Comparison of ENCODE assay signal across 8 cellular contexts in the genomic region with DNA sequence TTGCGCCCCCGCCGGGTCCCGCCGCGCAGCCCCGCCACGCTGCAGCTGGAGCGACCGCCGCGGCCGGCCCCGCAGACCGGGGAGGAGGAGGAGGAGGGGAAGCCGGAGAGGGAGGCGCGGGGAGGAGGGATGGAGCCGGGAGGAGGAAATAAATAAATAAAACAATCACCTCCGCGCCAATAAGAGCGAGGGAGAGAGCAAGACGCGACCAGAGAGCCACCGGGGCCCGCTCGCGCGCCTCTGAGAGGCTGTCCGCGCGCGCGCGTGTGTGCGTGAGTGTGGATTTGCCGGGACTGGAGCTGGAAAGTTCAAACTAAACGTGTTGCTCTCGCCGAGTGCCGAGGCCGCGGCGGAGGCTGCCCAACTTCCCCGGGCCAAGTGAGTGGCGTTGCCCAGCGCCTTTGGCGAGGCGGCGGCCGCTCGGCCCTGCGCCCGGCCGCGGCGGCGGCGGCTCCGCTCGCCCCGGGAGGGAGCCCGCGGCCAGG.
DNase-seq lines count a peak whose midpoint lies in the region; ATAC-seq and TF ChIP-seq lines count a peak whose summit lies in the region.

No MANE protein-coding gene starts in this region.

- peak; percentile 28 for ATAC-seq in GM19395 (IDR thresholded peaks at IDR 0.05; ENCODE audit: unreplicated experiment)
- ATAC-seq in activated naive CD8-positive, alpha-beta T cell treated with anti-CD3 and anti-CD28 coated beads, Interleukin-2, amount 50 U/mL, for 24 hours, result peak; percentile 9

- no peak overlapping the region for H3K27ac Mint-ChIP-seq in activated naive CD8-positive, alpha-beta T cell treated with anti-CD3 and anti-CD28 coated beads, Interleukin-2, amount 50 U/mL, for 24 hours

- no peaks in the 10 kb centered on the region for H3K9me3 Mint-ChIP-seq in activated naive CD8-positive, alpha-beta T cell treated with anti-CD3 and anti-CD28 coated beads, Interleukin-2, amount 50 U/mL, for 24 hours

- peak; percentile 61 for DNase-seq in AG20443 (ENCODE audit: low spot score)
- DNase-seq in MG63, result peak; percentile 48
- DNase-seq in activated naive CD8-positive, alpha-beta T cell treated with anti-CD3 and anti-CD28 coated beads, Interleukin-2, amount 50 U/mL, for 24 hours, result no peak
- DNase-seq in right atrium auricular region (ENCODE audit: low spot score), result no peak
- DNase-seq in putamen (ENCODE audit: low spot score), result peak; percentile 67
- no peak for DNase-seq in stimulated activated CD4-positive, alpha-beta T cell treated with anti-CD3 and anti-CD28 coated beads, Interleukin-1b, Interleukin-23, amount 100 ng/mL, for 48 hours
- DNase-seq in GM19240 (ENCODE audit: insufficient read length, low spot score), result no peak

- no peaks in the 10 kb centered on the region for H3K9me3 ChIP-seq in MG63
- H3K9me3 ChIP-seq in right atrium auricular region, result no peaks in the 10 kb centered on the region

- H3K36me3 Mint-ChIP-seq in activated naive CD8-positive, alpha-beta T cell treated with anti-CD3 and anti-CD28 coated beads, Interleukin-2, amount 50 U/mL, for 24 hours (ENCODE audit: low read depth), result peaks cover 1% of the 10 kb centered on the region

- TF ChIP-seq CTCF in right atrium auricular region (IDR thresholded peaks at IDR 0.05), result no peak

- H3K4me3 Mint-ChIP-seq in activated naive CD8-positive, alpha-beta T cell treated with anti-CD3 and anti-CD28 coated beads, Interleukin-2, amount 50 U/mL, for 24 hours, result no peak overlapping the region

- peaks cover 8% of the 10 kb centered on the region for H3K4me1 Mint-ChIP-seq in activated naive CD8-positive, alpha-beta T cell treated with anti-CD3 and anti-CD28 coated beads, Interleukin-2, amount 50 U/mL, for 24 hours

- H3K27me3 Mint-ChIP-seq in activated naive CD8-positive, alpha-beta T cell treated with anti-CD3 and anti-CD28 coated beads, Interleukin-2, amount 50 U/mL, for 24 hours, result peaks cover 49% of the 10 kb centered on the region

- peaks cover 0 to 16% of the 10 kb centered on the region in 2 donors for H3K4me1 ChIP-seq in right atrium auricular region

- H3K27me3 ChIP-seq in MG63 (peaks cover 20% of the 10 kb centered on the region), right atrium auricular region (peaks cover 0 to 9% of the 10 kb centered on the region in 2 donors)

- no peaks in the 10 kb centered on the region for H3K36me3 ChIP-seq in MG63
- H3K36me3 ChIP-seq in right atrium auricular region, result no peaks in the 10 kb centered on the region

- H3K4me3 ChIP-seq in MG63 (peak overlapping the region; percentile 41), right atrium auricular region (peak overlapping the region; percentile 14 to 50)

- no peak overlapping the region for H3K27ac ChIP-seq in right atrium auricular region

Comparison
In these comparisons a context has a peak if more than half of its experiments do, and no peak if none do; other contexts are left out.
1. DNase-seq: peak in AG20443 (single experiment), MG63 (single experiment) and putamen (single experiment); none in activated naive CD8-positive, alpha-beta T cell treated with anti-CD3 and anti-CD28 coated beads, Interleukin-2, amount 50 U/mL, for 24 hours (single experiment), right atrium auricular region (single experiment), stimulated activated CD4-positive, alpha-beta T cell treated with anti-CD3 and anti-CD28 coated beads, Interleukin-1b, Interleukin-23, amount 100 ng/mL, for 48 hours (single experiment) and GM19240 (single experiment).